ENCODE assay signal across 31 cellular contexts in the genomic region with DNA sequence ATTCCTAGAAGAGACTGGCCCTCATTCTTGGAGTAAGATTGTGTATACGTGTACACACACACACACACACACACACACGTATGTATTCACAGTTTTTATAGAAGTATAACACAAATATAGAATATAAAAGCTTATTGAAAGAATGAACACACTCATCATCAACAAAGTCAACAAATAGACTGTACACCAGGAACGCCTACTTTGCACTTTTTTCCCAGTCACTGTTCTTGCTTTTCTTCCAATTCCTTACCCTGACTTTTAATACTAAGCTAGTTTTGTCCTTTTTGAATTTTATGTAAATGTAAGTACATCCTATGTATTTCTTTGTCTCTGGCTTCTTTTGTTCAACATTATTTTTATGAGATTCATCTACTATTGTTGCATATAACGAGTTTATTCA.
"Had no signal": no experiment of that assay in that cellular context is flagged by ENCODE, and none has a peak within 500 bp of the region (broad histone marks: within the 10 kb centered on the region; RNA-seq: fewer than 3 reads in every experiment).

No MANE protein-coding gene starts in this region.

- H3K4me1 ChIP-seq: neural progenitor cell, parathyroid adenoma, psoas muscle, spleen, suprapubic skin, testis, tibial artery, transverse colon, upper lobe of right lung, uterus had no signal

- H3K9me3 ChIP-seq: ovary, psoas muscle, spleen, suprapubic skin, testis, tibial artery, transverse colon, upper lobe of right lung, uterus had no signal

- H3K4me2 ChIP-seq: neural progenitor cell, smooth muscle cell had no signal

- H3K9me3 Mint-ChIP-seq: natural killer cell; nephron; neural progenitor cell; stimulated activated memory B cell treated with anti-CD40 and anti-IgM and Interleukin-4, amounts not matched to agents 10 μg/mL and 1 μg/mL and 100 μg/mL, for 72 hours; stimulated activated naive CD8-positive, alpha-beta T cell treated with anti-CD3 and anti-CD28 coated beads, Interleukin-15, amount 100 ng/mL, for 72 hours; type B pancreatic cell had no signal

- H3K4me3 ChIP-seq: neural progenitor cell, ovary, psoas muscle, skin epidermis, smooth muscle cell, spleen, suprapubic skin, testis, tibial artery, transverse colon, upper lobe of right lung, uterus had no signal

- H3K27me3 ChIP-seq: neural progenitor cell, ovary, spleen, suprapubic skin, testis, tibial artery, transverse colon, upper lobe of right lung, uterus had no signal

- ATAC-seq: natural killer cell; psoas muscle; right cardiac atrium; sciatic nerve; stimulated activated memory B cell treated with anti-CD40 and anti-IgM and Interleukin-4, amounts not matched to agents 10 μg/mL and 1 μg/mL and 100 μg/mL, for 72 hours; stimulated activated naive CD8-positive, alpha-beta T cell treated with anti-CD3 and anti-CD28 coated beads, Interleukin-15, amount 100 ng/mL, for 72 hours; stimulated activated naive CD8-positive, alpha-beta T cell treated with anti-CD3 and anti-CD28 coated beads, Interleukin-15, Interleukin-2, amounts not matched to agents 100 U/mL and 50 U/mL, for 24 hours; upper lobe of right lung had no signal

- H3K4me1 Mint-ChIP-seq: natural killer cell; nephron; neural progenitor cell; stimulated activated memory B cell treated with anti-CD40 and anti-IgM and Interleukin-4, amounts not matched to agents 10 μg/mL and 1 μg/mL and 100 μg/mL, for 72 hours; stimulated activated naive CD8-positive, alpha-beta T cell treated with anti-CD3 and anti-CD28 coated beads, Interleukin-15, amount 100 ng/mL, for 72 hours had no signal

- H3K27ac ChIP-seq: neural progenitor cell, ovary, parathyroid adenoma, psoas muscle, skin epidermis, spleen, suprapubic skin, testis, tibial artery, transverse colon, upper lobe of right lung, uterus had no signal

- H3K36me3 Mint-ChIP-seq: natural killer cell had no signal

- H3K27me3 Mint-ChIP-seq: progenitor cell of endocrine pancreas; stimulated activated memory B cell treated with anti-CD40 and anti-IgM and Interleukin-4, amounts not matched to agents 10 μg/mL and 1 μg/mL and 100 μg/mL, for 72 hours; stimulated activated naive CD8-positive, alpha-beta T cell treated with anti-CD3 and anti-CD28 coated beads, Interleukin-15, amount 100 ng/mL, for 72 hours; type B pancreatic cell had no signal

- H3K27ac Mint-ChIP-seq: natural killer cell; nephron; neural progenitor cell; progenitor cell of endocrine pancreas; stimulated activated memory B cell treated with anti-CD40 and anti-IgM and Interleukin-4, amounts not matched to agents 10 μg/mL and 1 μg/mL and 100 μg/mL, for 72 hours; stimulated activated naive CD8-positive, alpha-beta T cell treated with anti-CD3 and anti-CD28 coated beads, Interleukin-15, amount 100 ng/mL, for 72 hours; type B pancreatic cell had no signal

- H2AFZ ChIP-seq: neural progenitor cell, parathyroid adenoma had no signal

- DNase-seq: natural killer cell; occipital lobe; ovary; posterior cingulate gyrus; psoas muscle; right cardiac atrium; spleen; stimulated activated CD4-positive, alpha-beta T cell treated with anti-CD3 and anti-CD28 coated beads, Interleukin-12 subunit alpha, Interleukin-12 subunit beta, amount 100 ng/mL, for 4 hours; stimulated activated CD4-positive, alpha-beta T cell treated with anti-CD3 and anti-CD28 coated beads, Interleukin-1b, Interleukin-23, amount 100 ng/mL, for 48 hours; stimulated activated CD4-positive, alpha-beta T cell treated with anti-CD3 and anti-CD28 coated beads, Interleukin-4, amount 100 ng/mL, for 1 hour; stimulated activated CD4-positive, alpha-beta T cell treated with anti-CD3 and anti-CD28 coated beads, Interleukin-4, amount 100 ng/mL, for 4 hours; stimulated activated CD8-positive, alpha-beta memory T cell treated with anti-CD3 and anti-CD28 coated beads, Interleukin-4, amount 100 ng/mL, for 48 hours; stimulated activated naive CD4-positive, alpha-beta T cell; stimulated activated naive CD8-positive, alpha-beta T cell treated with anti-CD3 and anti-CD28 coated beads, Interleukin-15, amount 100 ng/mL, for 72 hours; stimulated activated naive CD8-positive, alpha-beta T cell treated with anti-CD3 and anti-CD28 coated beads, Interleukin-15, Interleukin-2, amounts not matched to agents 100 U/mL and 50 U/mL, for 24 hours; substantia nigra; testis; tibial artery; transverse colon; upper lobe of right lung; uterus had no signal

- H3K36me3 ChIP-seq: neural progenitor cell, ovary, suprapubic skin, tibial artery, transverse colon, upper lobe of right lung, uterus had no signal

- H3K4me3 Mint-ChIP-seq: natural killer cell; nephron; neural progenitor cell; stimulated activated memory B cell treated with anti-CD40 and anti-IgM and Interleukin-4, amounts not matched to agents 10 μg/mL and 1 μg/mL and 100 μg/mL, for 72 hours; stimulated activated naive CD8-positive, alpha-beta T cell treated with anti-CD3 and anti-CD28 coated beads, Interleukin-15, amount 100 ng/mL, for 72 hours; type B pancreatic cell had no signal

- H3K9ac ChIP-seq: neural progenitor cell, parathyroid adenoma had no signal
